In the genomic region with DNA sequence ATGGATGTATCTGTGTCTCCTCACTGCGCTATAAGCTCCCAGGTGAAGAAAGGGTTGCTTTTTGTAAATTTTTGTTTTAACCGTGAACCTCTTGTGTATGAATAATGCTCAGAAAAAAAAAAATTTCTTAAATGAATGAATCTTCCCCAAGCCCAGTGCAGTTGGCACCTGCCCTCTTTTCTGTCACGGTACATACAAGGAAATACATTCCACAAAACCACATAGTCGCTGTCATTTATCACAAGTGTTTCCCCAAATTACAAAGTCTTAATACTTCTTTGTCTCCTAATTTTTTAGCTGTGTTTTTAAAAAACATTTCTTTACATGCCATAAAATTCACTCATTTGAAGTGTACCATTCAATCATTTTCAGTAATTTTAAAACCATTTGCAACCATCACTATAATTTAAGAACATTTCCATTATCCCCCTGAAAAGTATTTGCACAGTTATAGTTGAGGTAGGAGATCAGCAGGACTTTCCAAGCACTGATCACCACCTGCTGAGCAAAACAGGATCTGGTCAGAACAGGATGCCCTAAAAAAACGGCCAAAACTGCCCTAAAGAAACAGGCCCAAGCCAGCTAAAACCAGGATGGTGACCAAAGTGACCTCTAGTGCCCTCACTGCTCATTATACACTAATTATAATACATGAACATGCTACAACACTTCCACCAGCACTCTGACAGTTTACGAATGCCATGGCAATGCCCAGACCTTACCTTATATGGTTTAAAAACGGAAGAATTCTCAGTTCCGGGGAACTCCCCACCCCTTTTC, we compare ENCODE assay signal across 1 cellular context.
TF ChIP-seq lines count a peak whose summit lies in the region.

No MANE protein-coding gene starts in this region.

TF ChIP-seq in IMR-90, 13 proteins besides CTCF, POLR2A, EP300 and RAD21:
- TF ChIP-seq USF2 (IDR thresholded peaks at IDR 0.05; ENCODE audit: low read depth, low read length), result no peak
- no peak for TF ChIP-seq FOS (IDR thresholded peaks at IDR 0.05; ENCODE audit: low read depth, low read length)
